8 cellular contexts compared by ENCODE assay signal in genomic region chr3:11845661-11846060, GRCh38. TPM values are rescaled to one million over a fixed set of nuclear protein-coding genes. Genes with fewer than 3 reads are reported as not detected.
DNase-seq lines count a peak whose midpoint lies in the region; ATAC-seq lines count a peak whose summit lies in the region.

No MANE protein-coding gene starts in this region.

- peaks cover 23% of the 10 kb centered on the region for H3K4me1 ChIP-seq in neuron (ENCODE audit: insufficient read depth, low read length)

- peak overlapping the region; percentile 95 to 99 for H3K27ac Mint-ChIP-seq in effector memory CD8-positive, alpha-beta T cell

- peaks cover 29% of the 10 kb centered on the region for H3K36me3 Mint-ChIP-seq in effector memory CD8-positive, alpha-beta T cell (ENCODE audit: insufficient read depth)

- peak overlapping the region; percentile 63 for H3K4me3 ChIP-seq in neuron (ENCODE audit: low read length)

- peak; percentile 3 for DNase-seq in GF-D8 (lab: John Stamatoyannopoulos, UW)
- peak; percentile 11 for DNase-seq in NCI-H69 (lab: John Stamatoyannopoulos, UW)
- no peak for DNase-seq in effector memory CD8-positive, alpha-beta T cell
- DNase-seq in epidermal melanocyte (ENCODE audit: insufficient read length, low spot score) = no peak
- no peak for DNase-seq in T1000 (lab: John Stamatoyannopoulos, UW)
- no peak for DNase-seq in mucosa of gallbladder (ENCODE audit: low spot score)

- peaks cover 31% of the 10 kb centered on the region for H3K36me3 ChIP-seq in neuron (ENCODE audit: insufficient read depth, low read length)

- H3K27me3 ChIP-seq in neuron (ENCODE audit: insufficient read depth, low read length) = peaks cover 4% of the 10 kb centered on the region

- peaks cover 39 to 40% of the 10 kb centered on the region in 2 donors for H3K4me1 Mint-ChIP-seq in effector memory CD8-positive, alpha-beta T cell (ENCODE audit: low read depth in 2 of 2)

- H3K9me3 ChIP-seq in neuron (ENCODE audit: low read length) = peaks cover under 1% of the 10 kb centered on the region

- H3K27me3 Mint-ChIP-seq in effector memory CD8-positive, alpha-beta T cell = no peaks in the 10 kb centered on the region

- no peaks in the 10 kb centered on the region for H3K9me3 Mint-ChIP-seq in effector memory CD8-positive, alpha-beta T cell

- H2AFZ ChIP-seq in neuron (ENCODE audit: low read depth, low read length) = peak overlapping the region; percentile 59

- ATAC-seq in effector memory CD8-positive, alpha-beta T cell (replicated peaks) = no peak
- no peak for ATAC-seq in GM21576 (IDR thresholded peaks at IDR 0.05; ENCODE audit: unreplicated experiment)

- H3K4me3 Mint-ChIP-seq in effector memory CD8-positive, alpha-beta T cell = peak overlapping the region; percentile 95 to 100

RNA-seq across cellular contexts. Expression of gene TAMM41, which starts 1.0 kb away (rescaled TPM):
- 17.5 TPM for total RNA-seq in mucosa of gallbladder

Comparison
In these comparisons a context has a peak if more than half of its experiments do, and no peak if none do; other contexts are left out.
1. DNase-seq: peak in GF-D8 (single experiment) and NCI-H69 (single experiment); none in effector memory CD8-positive, alpha-beta T cell (0 of 3), epidermal melanocyte (single experiment), T1000 (single experiment) and mucosa of gallbladder (single experiment).